ENCODE assay signal across 11 cellular contexts in the genomic region with DNA sequence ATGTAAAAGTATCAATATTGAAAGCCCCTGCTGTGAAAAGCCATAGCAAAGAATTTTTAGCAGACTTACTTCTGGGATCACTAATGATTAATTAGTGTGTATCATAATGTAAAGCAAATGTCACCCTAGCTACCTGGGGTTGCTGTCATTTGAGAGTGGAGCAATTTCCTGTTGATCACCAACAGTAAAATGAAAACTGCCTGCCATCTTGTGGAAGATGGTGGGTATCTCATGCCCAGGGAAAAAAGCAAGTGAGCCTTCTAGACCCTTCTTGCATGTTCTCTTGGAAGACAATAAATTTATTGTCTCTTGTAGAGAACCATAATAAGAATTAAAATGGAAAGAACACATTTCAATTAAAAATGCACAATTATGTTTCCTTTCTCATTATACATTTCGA.
DNase-seq lines count a peak whose midpoint lies in the region; TF ChIP-seq lines count a peak whose summit lies in the region.
"Had no signal": no experiment of that assay in that cellular context is flagged by ENCODE, and none has a peak within 500 bp of the region (broad histone marks: within the 10 kb centered on the region; RNA-seq: fewer than 3 reads in every experiment).

No MANE protein-coding gene starts in this region.

- H2AFZ ChIP-seq in smooth muscle cell (ENCODE audit: low read depth) = no peak overlapping the region
- no peak overlapping the region for H2AFZ ChIP-seq in osteoblast (ENCODE audit: low read length)

- no peak overlapping the region for H3K27ac ChIP-seq in smooth muscle cell (ENCODE audit: low read depth)
- H3K27ac ChIP-seq in osteoblast (ENCODE audit: low read depth, low read length) = no peak overlapping the region
- H3K27ac ChIP-seq: brain microvascular endothelial cell had no signal

- H3K9ac ChIP-seq in smooth muscle cell (ENCODE audit: low read depth) = no peak overlapping the region

- H3K36me3 ChIP-seq in smooth muscle cell (ENCODE audit: low read depth) (no peaks in the 10 kb centered on the region), osteoblast (ENCODE audit: insufficient read depth, low read length) (no peaks in the 10 kb centered on the region)
- H3K36me3 ChIP-seq: brain microvascular endothelial cell had no signal

- H3K4me2 ChIP-seq in smooth muscle cell (no peak overlapping the region), osteoblast (ENCODE audit: insufficient read depth, low read length) (no peak overlapping the region)

- no peaks in the 10 kb centered on the region for H3K79me2 ChIP-seq in smooth muscle cell (ENCODE audit: low read depth)
- H3K79me2 ChIP-seq in osteoblast (ENCODE audit: insufficient read depth, low read length) = no peaks in the 10 kb centered on the region

- H3K9me3 ChIP-seq in smooth muscle cell (replicated peaks; ENCODE audit: low read depth) (no peaks in the 10 kb centered on the region), osteoblast (ENCODE audit: low read depth, low read length) (no peaks in the 10 kb centered on the region)

- no peaks in the 10 kb centered on the region for H4K20me1 ChIP-seq in smooth muscle cell (ENCODE audit: low read depth)
- H4K20me1 ChIP-seq in osteoblast (ENCODE audit: insufficient read depth, low read length) = no peaks in the 10 kb centered on the region

- no peaks in the 10 kb centered on the region for H3K4me1 ChIP-seq in smooth muscle cell (ENCODE audit: low read depth)
- no peaks in the 10 kb centered on the region for H3K4me1 ChIP-seq in osteoblast (ENCODE audit: insufficient read depth, low read length)

- no peaks in the 10 kb centered on the region for H3K27me3 ChIP-seq in smooth muscle cell (ENCODE audit: low read depth)
- no peaks in the 10 kb centered on the region for H3K27me3 ChIP-seq in osteoblast (ENCODE audit: insufficient read depth, low read length)
- H3K27me3 ChIP-seq: brain microvascular endothelial cell had no signal

- TF ChIP-seq CTCF in smooth muscle cell (IDR thresholded peaks at IDR 0.05; ENCODE audit: borderline replicate concordance, insufficient read depth, poor library complexity, severe bottlenecking) (peak; percentile 30), osteoblast (IDR thresholded peaks at IDR 0.05; ENCODE audit: extremely low read depth, low read depth, low read length) (no peak)

- DNase-seq in NCI-H82 (lab: John Stamatoyannopoulos, UW) (peak; percentile 22), NCI-H82 treated with DMSO at 0.1 percent for 48 hours (lab: John Stamatoyannopoulos, UW; ENCODE audit: unreplicated experiment) (no peak), NCI-H2171 treated with DMSO at 0.1 percent for 48 hours (lab: John Stamatoyannopoulos, UW) (peak; percentile 41), cerebellum (ENCODE audit: low spot score) (peak; percentile 20), smooth muscle cell (lab: John Stamatoyannopoulos, UW; ENCODE audit: unreplicated experiment) (no peak), SKM-1 (lab: John Stamatoyannopoulos, UW; ENCODE audit: unreplicated experiment) (no peak), ureter (ENCODE audit: low spot score) (no peak), osteoblast (ENCODE audit: insufficient read length, low spot score, missing footprints) (no peak)
- DNase-seq: activated CD8-positive, alpha-beta memory T cell treated with anti-CD3 and anti-CD28 coated beads, Interleukin-2, amount 10 ng/mL, durations not matched to agents 7 days and 5 days; brain microvascular endothelial cell; stimulated activated CD4-positive, alpha-beta T cell treated with anti-CD3 and anti-CD28 coated beads, Interleukin-4, amount 100 ng/mL, for 24 hours had no signal

- H3K4me3 ChIP-seq in smooth muscle cell (no peak overlapping the region), osteoblast (ENCODE audit: insufficient read depth, low read length) (no peak overlapping the region)

- H3F3A ChIP-seq in smooth muscle cell (ENCODE audit: low read depth) = no peaks in the 10 kb centered on the region

- WGBS in smooth muscle cell (ENCODE audit: low lambda C conversion rate) = 25% methylated on average over 1 of the region's 1 CpG

Comparison
In these comparisons a context has a peak if more than half of its experiments do, and no peak if none do; other contexts are left out.
1. DNase-seq: peak in NCI-H82 (single experiment), NCI-H2171 treated with DMSO at 0.1 percent for 48 hours (single experiment) and cerebellum (single experiment); none in NCI-H82 treated with DMSO at 0.1 percent for 48 hours (single experiment), smooth muscle cell (single experiment), SKM-1 (single experiment), ureter (single experiment) and osteoblast (single experiment).